Comparison of ENCODE assay signal across 23 cellular contexts in the genomic region with DNA sequence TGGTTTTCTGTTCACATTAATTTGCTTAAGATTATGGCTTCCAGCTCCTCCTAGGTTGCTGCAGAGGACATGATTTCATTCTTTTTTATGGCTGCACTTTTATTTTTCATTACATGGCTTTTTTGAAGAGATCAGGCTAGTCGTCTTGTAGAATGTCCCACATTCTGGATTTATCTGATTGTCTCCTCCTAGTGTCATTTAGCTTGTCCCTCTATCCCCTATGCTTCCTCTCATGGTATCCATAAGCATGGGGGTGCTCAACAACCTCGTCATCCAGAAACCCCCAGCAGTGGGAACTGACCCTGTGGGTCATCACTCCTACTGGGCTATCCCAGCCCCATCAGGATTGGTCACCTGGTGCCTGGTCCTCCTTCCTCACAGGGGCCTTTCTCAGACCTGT.
"Had no signal": no experiment of that assay in that cellular context is flagged by ENCODE, and none has a peak within 500 bp of the region (broad histone marks: within the 10 kb centered on the region; RNA-seq: fewer than 3 reads in every experiment).

No MANE protein-coding gene starts in this region.

- H3K4me3 Mint-ChIP-seq: activated CD8-positive, alpha-beta T cell treated with anti-CD3 and anti-CD28 coated beads, Interleukin-2, amount 10 ng/mL, durations not matched to agents 7 days and 5 days; activated T-cell treated with anti-CD3 and anti-CD28 coated beads, Interleukin-2, amount 50 U/mL, for 4 hours had no signal

- H3K27me3 ChIP-seq: breast epithelium, Peyer's patch, SJCRH30 had no signal

- H3K9me3 ChIP-seq: breast epithelium, Peyer's patch, SK-N-SH had no signal

- H3K9me3 Mint-ChIP-seq: activated T-cell treated with anti-CD3 and anti-CD28 coated beads, Interleukin-2, amount 50 U/mL, for 4 hours had no signal

- DNase-seq: activated CD4-positive, alpha-beta T cell treated with anti-CD3 and anti-CD28 coated beads for 4 hours; activated CD4-positive, alpha-beta T cell treated with anti-CD3 and anti-CD28 coated beads, Interleukin-2, amount 50 U/mL, for 4 hours; activated effector memory CD4-positive, alpha-beta T cell treated with anti-CD3 and anti-CD28 coated beads, Interleukin-2, amount 50 U/mL, for 16 hours; activated naive CD4-positive, alpha-beta T cell treated with anti-CD3 and anti-CD28 coated beads, Interleukin-2, amount 50 U/mL, for 16 hours; activated T-cell treated with anti-CD3 and anti-CD28 coated beads, Interleukin-2, amount 50 U/mL, for 4 hours; caudate nucleus; Kasumi-1; KBM-7; NCI-H1105 treated with DMSO at 0.1 percent for 48 hours; NCI-H1436 treated with DMSO at 0.1 percent for 48 hours; NCI-H187 treated with DMSO at 0.1 percent for 48 hours; NCI-H2081 treated with DMSO at 0.1 percent for 48 hours; NCI-H446; NCI-H524; Right ventricle myocardium superior; SJCRH30; SK-N-SH; T-helper 1 cell; WERI-Rb-1 had no signal

- H3K4me2 ChIP-seq: SK-N-SH had no signal

- H3K4me1 ChIP-seq: SJCRH30 had no signal

- H3K27ac ChIP-seq: Peyer's patch, RWPE1, SJCRH30, WERI-Rb-1 had no signal

- H3K36me3 ChIP-seq: breast epithelium, Peyer's patch, SJCRH30, WERI-Rb-1 had no signal

- H3K9ac ChIP-seq: SK-N-SH had no signal

- ATAC-seq: activated CD8-positive, alpha-beta T cell treated with anti-CD3 and anti-CD28 coated beads, Interleukin-2, amount 10 ng/mL, durations not matched to agents 7 days and 5 days; activated T-cell treated with anti-CD3 and anti-CD28 coated beads, Interleukin-2, amount 50 U/mL, for 4 hours had no signal

- H3K4me3 ChIP-seq: breast epithelium, Peyer's patch, SJCRH30 had no signal

- H3K27ac Mint-ChIP-seq: activated CD8-positive, alpha-beta T cell treated with anti-CD3 and anti-CD28 coated beads, Interleukin-2, amount 10 ng/mL, durations not matched to agents 7 days and 5 days had no signal
